ENCODE assay signal across 24 cellular contexts in the genomic region with DNA sequence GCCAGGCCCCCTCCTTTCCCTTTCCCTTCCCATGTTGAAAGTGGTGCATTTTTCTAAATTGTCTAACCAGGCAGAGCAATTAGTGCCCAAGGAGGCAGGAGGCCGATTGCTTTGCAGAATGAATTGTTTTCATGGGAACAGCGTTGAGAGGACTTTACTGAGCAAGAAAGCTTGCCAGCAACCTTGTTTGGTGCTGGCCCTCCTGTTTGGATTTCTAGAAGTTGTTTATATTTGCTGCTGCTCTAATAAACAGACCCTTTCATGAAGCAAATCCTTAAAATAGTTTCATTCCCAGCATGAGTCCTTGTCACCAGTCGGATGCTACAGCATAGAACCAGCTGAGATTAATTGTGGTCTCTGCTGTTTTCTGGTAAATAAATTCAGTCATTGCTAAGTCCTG.
A peak's percentile ranks its signal among the peaks of the same experiment; 100 is the strongest.
DNase-seq lines count a peak whose midpoint lies in the region; ATAC-seq, FAIRE-seq and TF ChIP-seq lines count a peak whose summit lies in the region.
"Had no signal": no experiment of that assay in that cellular context is flagged by ENCODE, and none has a peak within 500 bp of the region (broad histone marks: within the 10 kb centered on the region; RNA-seq: fewer than 3 reads in every experiment).

No MANE protein-coding gene starts in this region.

- intact Hi-C loops in PC-9 (cut with micrococcal nuclease; ENCODE audit: unreplicated experiment) (no loop called here), lower lobe of right lung (cut with DNase I) (no loop called here)

- POLR2A ChIA-PET in PC-9 (lab: Charles Lee; ENCODE audit: unreplicated experiment), result no interaction called here

- H3K36me3 ChIP-seq in PC-9 (ENCODE audit: low read depth) (no peaks in the 10 kb centered on the region), smooth muscle cell (ENCODE audit: low read depth) (no peaks in the 10 kb centered on the region), lower lobe of right lung (no peaks in the 10 kb centered on the region)
- H3K36me3 ChIP-seq: left ventricle myocardium inferior, neutrophil, prostate gland had no signal

- FAIRE-seq in H54 (lab: Jason Lieb, UNC), result no peak
- FAIRE-seq: GM12891 had no signal

- H3K27me3 ChIP-seq in PC-9 (ENCODE audit: insufficient read depth, low read depth) (0 out of 2 replicates have a peak, but pooled peaks cover 4% of the 10 kb centered on the region), smooth muscle cell (ENCODE audit: low read depth) (no peaks in the 10 kb centered on the region), lower lobe of right lung (ENCODE audit: low read depth) (no peaks in the 10 kb centered on the region)
- H3K27me3 ChIP-seq: body of pancreas, neutrophil had no signal

- H3K4me1 ChIP-seq in PC-9 (replicated peaks; ENCODE audit: insufficient read depth), result 0 out of 2 replicates have a peak, but pooled peaks cover 7% of the 10 kb centered on the region
- H3K4me1 ChIP-seq in smooth muscle cell (ENCODE audit: low read depth), result peaks cover 19% of the 10 kb centered on the region
- no peaks in the 10 kb centered on the region for H3K4me1 ChIP-seq in lower lobe of right lung
- H3K4me1 ChIP-seq: body of pancreas, left ventricle myocardium inferior, prostate gland had no signal

- WGBS in smooth muscle cell (ENCODE audit: low lambda C conversion rate), result 41% methylated on average over 3 of the region's 3 CpGs

- DNase-seq in H4 (ENCODE audit: low spot score) (peak; percentile 84), PC-9 (no peak), fibroblast of gingiva (ENCODE audit: low read depth) (peak; percentile 61), smooth muscle cell (lab: John Stamatoyannopoulos, UW; ENCODE audit: unreplicated experiment) (no peak), SHP77 (lab: John Stamatoyannopoulos, UW) (no peak), lower lobe of right lung (no peak), H54 (ENCODE audit: insufficient read length, low spot score) (no peak)
- no peak for DNase-seq in activated naive CD4-positive, alpha-beta T cell treated with anti-CD3 and anti-CD28 coated beads, Interleukin-2, amount 50 U/mL, for 16 hours
- DNase-seq: activated CD4-positive, alpha-beta memory T cell treated with anti-CD3 and anti-CD28 coated beads, Interleukin-2, amount 10 ng/mL, durations not matched to agents 7 days and 5 days; activated effector memory CD4-positive, alpha-beta T cell treated with anti-CD3 and anti-CD28 coated beads, Interleukin-2, amount 50 U/mL, for 16 hours; AML-193; body of pancreas; DND-41; effector CD4-positive, alpha-beta T cell; foreskin melanocyte; H9; left ventricle myocardium inferior; NCI-H1930; SHP77 treated with DMSO at 0.1 percent for 48 hours; stimulated activated CD8-positive, alpha-beta memory T cell treated with anti-CD3 and anti-CD28 coated beads, Interleukin-4, amount 100 ng/mL, for 48 hours had no signal

- H3F3A ChIP-seq in PC-9 (ENCODE audit: insufficient read depth, low read depth) (no peaks in the 10 kb centered on the region), smooth muscle cell (ENCODE audit: low read depth) (peaks cover 14% of the 10 kb centered on the region)

- H3K4me2 ChIP-seq in PC-9 (peak overlapping the region; percentile 2; the same call in 1 of the 2 replicates), smooth muscle cell (peak overlapping the region; percentile 42)

- BruUV-seq in PC-9 (replicated peaks; lab: Mats Ljungman, UMichigan), result no TSS peak

- no peak overlapping the region; the same call in 1 of the 2 replicates for H2AFZ ChIP-seq in PC-9
- H2AFZ ChIP-seq in smooth muscle cell (ENCODE audit: low read depth), result no peak overlapping the region

- H3K4me3 ChIP-seq in PC-9 (no peak overlapping the region), smooth muscle cell (no peak overlapping the region), lower lobe of right lung (no peak overlapping the region)
- H3K4me3 ChIP-seq: body of pancreas, left ventricle myocardium inferior, prostate gland had no signal

- peak overlapping the region; percentile 16 for H3K9ac ChIP-seq in smooth muscle cell (ENCODE audit: low read depth)

- H3K27ac ChIP-seq in PC-9, result no peak overlapping the region
- H3K27ac ChIP-seq in smooth muscle cell (ENCODE audit: low read depth), result peak overlapping the region; percentile 65
- H3K27ac ChIP-seq in lower lobe of right lung, result no peak overlapping the region
- H3K27ac ChIP-seq: body of pancreas, left ventricle myocardium inferior, neutrophil, prostate gland had no signal

- CTCF ChIA-PET in PC-9 (lab: Charles Lee), result no interaction called here

- H3K79me2 ChIP-seq in PC-9 (ENCODE audit: low read depth), result no peaks in the 10 kb centered on the region
- H3K79me2 ChIP-seq in smooth muscle cell (ENCODE audit: low read depth), result no peaks in the 10 kb centered on the region

- no peaks in the 10 kb centered on the region for H3K9me2 ChIP-seq in PC-9 (ENCODE audit: insufficient read depth)

- no peak for TF ChIP-seq POLR2A in H54 (IDR thresholded peaks at IDR 0.05; ENCODE audit: low read depth, low read length)

- no peak for TF ChIP-seq CTCF in PC-9 (conservative IDR thresholded peaks at IDR 0.05)
- TF ChIP-seq CTCF in smooth muscle cell (IDR thresholded peaks at IDR 0.05; ENCODE audit: borderline replicate concordance, insufficient read depth, poor library complexity, severe bottlenecking), result no peak
- no peak for TF ChIP-seq CTCF in lower lobe of right lung (IDR thresholded peaks at IDR 0.05)

- no peak for ATAC-seq in lower lobe of right lung
- ATAC-seq: activated CD4-positive, CD25-positive, alpha-beta regulatory T cell treated with anti-CD3 and anti-CD28 coated beads, Interleukin-2, amount 50 U/mL, for 24 hours; body of pancreas had no signal

- H4K20me1 ChIP-seq in PC-9 (ENCODE audit: insufficient read depth) (no peaks in the 10 kb centered on the region), smooth muscle cell (ENCODE audit: low read depth) (no peaks in the 10 kb centered on the region)

- no peaks in the 10 kb centered on the region for H3K9me3 ChIP-seq in PC-9 (ENCODE audit: insufficient read depth, low read depth)
- no peaks in the 10 kb centered on the region for H3K9me3 ChIP-seq in smooth muscle cell (replicated peaks; ENCODE audit: low read depth)
- no peaks in the 10 kb centered on the region for H3K9me3 ChIP-seq in lower lobe of right lung
- H3K9me3 ChIP-seq: body of pancreas, left ventricle myocardium inferior, neutrophil, prostate gland had no signal

Comparison
In these comparisons a context has a peak if more than half of its experiments do, and no peak if none do; other contexts are left out.
1. DNase-seq: peak in H4 (single experiment) and fibroblast of gingiva (single experiment); none in PC-9 (0 of 2), smooth muscle cell (single experiment), activated naive CD4-positive, alpha-beta T cell treated with anti-CD3 and anti-CD28 coated beads, Interleukin-2, amount 50 U/mL, for 16 hours (single experiment), SHP77 (0 of 2), lower lobe of right lung (single experiment) and H54 (single experiment).